Comparison of ENCODE assay signal across 3 cellular contexts in the genomic region with DNA sequence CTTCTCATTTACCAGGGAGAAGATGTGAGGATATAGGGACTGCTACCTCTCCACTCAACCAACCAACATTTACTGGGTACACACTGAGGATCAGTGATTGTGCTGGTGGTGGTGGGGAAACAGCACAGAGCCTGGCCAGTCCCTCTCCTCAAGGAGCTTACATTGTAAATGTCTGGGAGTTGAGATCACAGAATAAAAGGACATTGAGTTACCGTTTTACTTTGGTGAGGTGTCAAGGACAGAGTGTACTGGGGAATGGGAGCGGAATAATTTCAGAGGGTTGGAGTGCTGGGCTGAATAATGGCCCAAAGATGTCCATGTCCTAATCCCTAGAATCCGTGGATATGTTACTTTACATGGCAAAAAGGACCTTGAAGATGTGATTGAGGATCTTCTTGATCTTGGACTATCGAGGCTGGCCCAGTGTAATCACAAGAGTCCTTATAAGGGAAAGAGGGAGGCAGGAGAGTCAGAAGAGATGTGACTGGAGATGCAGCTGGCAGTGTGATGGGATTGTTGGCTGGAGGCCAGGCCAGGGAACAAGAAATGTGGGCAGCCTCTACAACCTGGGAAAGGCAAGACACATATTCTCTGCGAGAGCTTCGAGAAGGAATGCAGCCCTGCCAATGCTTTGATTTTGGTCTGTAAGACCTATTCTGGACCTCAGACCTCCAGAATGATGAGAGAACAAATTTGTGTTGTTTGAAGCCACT.
TF ChIP-seq lines count a peak whose summit lies in the region.

No MANE protein-coding gene starts in this region.

TF ChIP-seq in SK-N-SH, 30 proteins besides CTCF, POLR2A, EP300 and RAD21 (continued from another document):
- TF ChIP-seq, protein P1, sequence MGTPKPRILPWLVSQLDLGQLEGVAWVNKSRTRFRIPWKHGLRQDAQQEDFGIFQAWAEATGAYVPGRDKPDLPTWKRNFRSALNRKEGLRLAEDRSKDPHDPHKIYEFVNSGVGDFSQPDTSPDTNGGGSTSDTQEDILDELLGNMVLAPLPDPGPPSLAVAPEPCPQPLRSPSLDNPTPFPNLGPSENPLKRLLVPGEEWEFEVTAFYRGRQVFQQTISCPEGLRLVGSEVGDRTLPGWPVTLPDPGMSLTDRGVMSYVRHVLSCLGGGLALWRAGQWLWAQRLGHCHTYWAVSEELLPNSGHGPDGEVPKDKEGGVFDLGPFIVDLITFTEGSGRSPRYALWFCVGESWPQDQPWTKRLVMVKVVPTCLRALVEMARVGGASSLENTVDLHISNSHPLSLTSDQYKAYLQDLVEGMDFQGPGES (IDR thresholded peaks at IDR 0.05; ENCODE audit: low read depth, low read length) = no peak
- TF ChIP-seq NFIC (IDR thresholded peaks at IDR 0.05; ENCODE audit: borderline replicate concordance) = no peak
- TF ChIP-seq NRF1 (IDR thresholded peaks at IDR 0.05; ENCODE audit: low read depth, low read length) = no peak
- TF ChIP-seq TAF1 (IDR thresholded peaks at IDR 0.05; ENCODE audit: borderline replicate concordance, low read depth, low read length) = no peak
- no peak for TF ChIP-seq RXRA (IDR thresholded peaks at IDR 0.05; ENCODE audit: borderline replicate concordance, low read depth)
- no peak for TF ChIP-seq SIN3A (IDR thresholded peaks at IDR 0.05; ENCODE audit: borderline replicate concordance, low read depth, low read length)
- no peak for TF ChIP-seq POLR2AphosphoS5 (IDR thresholded peaks at IDR 0.05; ENCODE audit: low read depth, low read length)
- no peak for TF ChIP-seq GATA2 (CRISPR knock-in tag; IDR thresholded peaks at IDR 0.05)
- TF ChIP-seq, protein P2, sequence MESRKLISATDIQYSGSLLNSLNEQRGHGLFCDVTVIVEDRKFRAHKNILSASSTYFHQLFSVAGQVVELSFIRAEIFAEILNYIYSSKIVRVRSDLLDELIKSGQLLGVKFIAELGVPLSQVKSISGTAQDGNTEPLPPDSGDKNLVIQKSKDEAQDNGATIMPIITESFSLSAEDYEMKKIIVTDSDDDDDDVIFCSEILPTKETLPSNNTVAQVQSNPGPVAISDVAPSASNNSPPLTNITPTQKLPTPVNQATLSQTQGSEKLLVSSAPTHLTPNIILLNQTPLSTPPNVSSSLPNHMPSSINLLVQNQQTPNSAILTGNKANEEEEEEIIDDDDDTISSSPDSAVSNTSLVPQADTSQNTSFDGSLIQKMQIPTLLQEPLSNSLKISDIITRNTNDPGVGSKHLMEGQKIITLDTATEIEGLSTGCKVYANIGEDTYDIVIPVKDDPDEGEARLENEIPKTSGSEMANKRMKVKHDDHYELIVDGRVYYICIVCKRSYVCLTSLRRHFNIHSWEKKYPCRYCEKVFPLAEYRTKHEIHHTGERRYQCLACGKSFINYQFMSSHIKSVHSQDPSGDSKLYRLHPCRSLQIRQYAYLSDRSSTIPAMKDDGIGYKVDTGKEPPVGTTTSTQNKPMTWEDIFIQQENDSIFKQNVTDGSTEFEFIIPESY (IDR thresholded peaks at IDR 0.05; ENCODE audit: borderline replicate concordance, low read depth) = no peak
- TF ChIP-seq MEF2A (IDR thresholded peaks at IDR 0.05; ENCODE audit: borderline replicate concordance, low read depth) = no peak
- TF ChIP-seq, protein P3, sequence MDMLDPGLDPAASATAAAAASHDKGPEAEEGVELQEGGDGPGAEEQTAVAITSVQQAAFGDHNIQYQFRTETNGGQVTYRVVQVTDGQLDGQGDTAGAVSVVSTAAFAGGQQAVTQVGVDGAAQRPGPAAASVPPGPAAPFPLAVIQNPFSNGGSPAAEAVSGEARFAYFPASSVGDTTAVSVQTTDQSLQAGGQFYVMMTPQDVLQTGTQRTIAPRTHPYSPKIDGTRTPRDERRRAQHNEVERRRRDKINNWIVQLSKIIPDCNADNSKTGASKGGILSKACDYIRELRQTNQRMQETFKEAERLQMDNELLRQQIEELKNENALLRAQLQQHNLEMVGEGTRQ (IDR thresholded peaks at IDR 0.05; ENCODE audit: borderline replicate concordance, low read depth, low read length) = no peak
TF ChIP-seq in SK-N-SH: peak in this region for 0.

TF ChIP-seq in SK-N-SH treated with all-trans-retinoic acid at 6 μM for 48 hours, 23 proteins besides CTCF, POLR2A, EP300 and RAD21 (continued from another document):
- TF ChIP-seq, protein P4, sequence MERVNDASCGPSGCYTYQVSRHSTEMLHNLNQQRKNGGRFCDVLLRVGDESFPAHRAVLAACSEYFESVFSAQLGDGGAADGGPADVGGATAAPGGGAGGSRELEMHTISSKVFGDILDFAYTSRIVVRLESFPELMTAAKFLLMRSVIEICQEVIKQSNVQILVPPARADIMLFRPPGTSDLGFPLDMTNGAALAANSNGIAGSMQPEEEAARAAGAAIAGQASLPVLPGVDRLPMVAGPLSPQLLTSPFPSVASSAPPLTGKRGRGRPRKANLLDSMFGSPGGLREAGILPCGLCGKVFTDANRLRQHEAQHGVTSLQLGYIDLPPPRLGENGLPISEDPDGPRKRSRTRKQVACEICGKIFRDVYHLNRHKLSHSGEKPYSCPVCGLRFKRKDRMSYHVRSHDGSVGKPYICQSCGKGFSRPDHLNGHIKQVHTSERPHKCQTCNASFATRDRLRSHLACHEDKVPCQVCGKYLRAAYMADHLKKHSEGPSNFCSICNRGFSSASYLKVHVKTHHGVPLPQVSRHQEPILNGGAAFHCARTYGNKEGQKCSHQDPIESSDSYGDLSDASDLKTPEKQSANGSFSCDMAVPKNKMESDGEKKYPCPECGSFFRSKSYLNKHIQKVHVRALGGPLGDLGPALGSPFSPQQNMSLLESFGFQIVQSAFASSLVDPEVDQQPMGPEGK (CRISPR knock-in tag; IDR thresholded peaks at IDR 0.05; ENCODE audit: borderline replicate concordance) = no peak
- TF ChIP-seq ZC3H10 (CRISPR knock-in tag; IDR thresholded peaks at IDR 0.05) (no peak), ESRRG (CRISPR knock-in tag; IDR thresholded peaks at IDR 0.05) (no peak), ISL1 (CRISPR knock-in tag; IDR thresholded peaks at IDR 0.05) (no peak), ARNTL (CRISPR knock-in tag; IDR thresholded peaks at IDR 0.05; ENCODE audit: borderline replicate concordance, low read depth) (no peak), BACH2 (CRISPR knock-in tag; IDR thresholded peaks at IDR 0.05; ENCODE audit: borderline replicate concordance) (no peak), SNAI2 (CRISPR knock-in tag; IDR thresholded peaks at IDR 0.05) (no peak)
- TF ChIP-seq, protein P5, sequence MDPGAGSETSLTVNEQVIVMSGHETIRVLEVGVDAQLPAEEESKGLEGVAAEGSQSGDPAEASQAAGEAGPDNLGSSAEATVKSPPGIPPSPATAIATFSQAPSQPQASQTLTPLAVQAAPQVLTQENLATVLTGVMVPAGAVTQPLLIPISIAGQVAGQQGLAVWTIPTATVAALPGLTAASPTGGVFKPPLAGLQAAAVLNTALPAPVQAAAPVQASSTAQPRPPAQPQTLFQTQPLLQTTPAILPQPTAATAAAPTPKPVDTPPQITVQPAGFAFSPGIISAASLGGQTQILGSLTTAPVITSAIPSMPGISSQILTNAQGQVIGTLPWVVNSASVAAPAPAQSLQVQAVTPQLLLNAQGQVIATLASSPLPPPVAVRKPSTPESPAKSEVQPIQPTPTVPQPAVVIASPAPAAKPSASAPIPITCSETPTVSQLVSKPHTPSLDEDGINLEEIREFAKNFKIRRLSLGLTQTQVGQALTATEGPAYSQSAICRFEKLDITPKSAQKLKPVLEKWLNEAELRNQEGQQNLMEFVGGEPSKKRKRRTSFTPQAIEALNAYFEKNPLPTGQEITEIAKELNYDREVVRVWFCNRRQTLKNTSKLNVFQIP (CRISPR knock-in tag; IDR thresholded peaks at IDR 0.05; ENCODE audit: borderline replicate concordance, low read depth) = no peak

TF ChIP-seq in Ishikawa, 13 proteins besides CTCF, POLR2A, EP300 and RAD21 (continued from another document):
- TF ChIP-seq, protein P6, sequence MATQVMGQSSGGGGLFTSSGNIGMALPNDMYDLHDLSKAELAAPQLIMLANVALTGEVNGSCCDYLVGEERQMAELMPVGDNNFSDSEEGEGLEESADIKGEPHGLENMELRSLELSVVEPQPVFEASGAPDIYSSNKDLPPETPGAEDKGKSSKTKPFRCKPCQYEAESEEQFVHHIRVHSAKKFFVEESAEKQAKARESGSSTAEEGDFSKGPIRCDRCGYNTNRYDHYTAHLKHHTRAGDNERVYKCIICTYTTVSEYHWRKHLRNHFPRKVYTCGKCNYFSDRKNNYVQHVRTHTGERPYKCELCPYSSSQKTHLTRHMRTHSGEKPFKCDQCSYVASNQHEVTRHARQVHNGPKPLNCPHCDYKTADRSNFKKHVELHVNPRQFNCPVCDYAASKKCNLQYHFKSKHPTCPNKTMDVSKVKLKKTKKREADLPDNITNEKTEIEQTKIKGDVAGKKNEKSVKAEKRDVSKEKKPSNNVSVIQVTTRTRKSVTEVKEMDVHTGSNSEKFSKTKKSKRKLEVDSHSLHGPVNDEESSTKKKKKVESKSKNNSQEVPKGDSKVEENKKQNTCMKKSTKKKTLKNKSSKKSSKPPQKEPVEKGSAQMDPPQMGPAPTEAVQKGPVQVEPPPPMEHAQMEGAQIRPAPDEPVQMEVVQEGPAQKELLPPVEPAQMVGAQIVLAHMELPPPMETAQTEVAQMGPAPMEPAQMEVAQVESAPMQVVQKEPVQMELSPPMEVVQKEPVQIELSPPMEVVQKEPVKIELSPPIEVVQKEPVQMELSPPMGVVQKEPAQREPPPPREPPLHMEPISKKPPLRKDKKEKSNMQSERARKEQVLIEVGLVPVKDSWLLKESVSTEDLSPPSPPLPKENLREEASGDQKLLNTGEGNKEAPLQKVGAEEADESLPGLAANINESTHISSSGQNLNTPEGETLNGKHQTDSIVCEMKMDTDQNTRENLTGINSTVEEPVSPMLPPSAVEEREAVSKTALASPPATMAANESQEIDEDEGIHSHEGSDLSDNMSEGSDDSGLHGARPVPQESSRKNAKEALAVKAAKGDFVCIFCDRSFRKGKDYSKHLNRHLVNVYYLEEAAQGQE (IDR thresholded peaks at IDR 0.05; ENCODE audit: low read depth) = no peak
- TF ChIP-seq TCF12 (IDR thresholded peaks at IDR 0.05; ENCODE audit: low read depth) = no peak
- no peak for TF ChIP-seq ZBTB7A (IDR thresholded peaks at IDR 0.05; ENCODE audit: low read depth)
- no peak for TF ChIP-seq EGR1 (IDR thresholded peaks at IDR 0.05)
